In the genomic region with DNA sequence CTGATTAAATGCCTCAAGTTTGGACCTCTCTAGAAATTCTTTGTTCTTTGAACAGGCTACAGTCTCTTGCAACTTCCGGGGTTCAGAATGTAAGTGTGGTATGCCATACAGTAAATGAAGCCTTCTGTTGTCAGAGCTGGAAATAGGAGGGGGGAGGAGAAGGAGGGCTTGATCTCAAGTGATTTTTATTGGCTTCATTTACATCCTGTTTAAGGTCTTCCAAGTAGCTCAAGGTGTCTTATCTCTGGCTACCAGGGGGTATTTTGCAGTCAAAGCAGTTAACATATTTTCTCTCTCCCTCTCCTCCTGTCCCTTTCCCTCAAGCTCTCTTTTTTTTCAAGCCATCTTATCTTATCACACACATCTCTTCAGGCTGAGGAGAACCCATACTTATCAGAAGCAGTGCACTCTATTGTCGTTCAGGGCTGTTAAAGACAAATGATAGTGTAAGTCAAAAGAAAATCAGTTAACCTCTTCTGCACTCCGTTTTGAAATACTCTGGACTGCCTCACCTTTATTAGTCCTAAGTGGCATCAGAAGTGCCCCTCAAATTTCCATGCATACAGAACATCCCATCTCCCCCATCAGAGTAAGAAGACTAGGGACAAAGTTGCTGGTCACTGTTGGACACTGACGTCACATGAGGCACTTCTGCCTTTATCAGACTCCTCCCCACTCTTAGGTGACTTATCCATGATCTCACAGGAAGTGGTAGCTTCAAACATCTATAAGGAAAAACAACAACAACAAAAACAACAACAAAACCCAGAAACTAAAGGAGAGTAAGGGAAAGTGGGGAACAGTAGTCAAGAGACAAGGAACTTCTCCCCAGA, we compare ENCODE assay signal across 18 cellular contexts.
DNase-seq lines count a peak whose midpoint lies in the region; ATAC-seq and TF ChIP-seq lines count a peak whose summit lies in the region.
"Had no signal": no experiment of that assay in that cellular context is flagged by ENCODE, and none has a peak within 500 bp of the region (broad histone marks: within the 10 kb centered on the region; RNA-seq: fewer than 3 reads in every experiment).

No MANE protein-coding gene starts in this region.

- no peak for DNase-seq in activated naive CD8-positive, alpha-beta T cell treated with anti-CD3 and anti-CD28 coated beads, Interleukin-2, amount 10 ng/mL, durations not matched to agents 7 days and 5 days
- DNase-seq in activated naive CD8-positive, alpha-beta T cell treated with anti-CD3 and anti-CD28 coated beads for 36 hours, result no peak
- DNase-seq in central memory CD8-positive, alpha-beta T cell (ENCODE audit: low spot score in 2 of 2), result no peak
- DNase-seq in uterus (no peak), prostate gland (ENCODE audit: low spot score) (no peak)
- DNase-seq in activated CD8-positive, alpha-beta T cell treated with anti-CD3 and anti-CD28 coated beads, Interleukin-2, amount 10 ng/mL, durations not matched to agents 7 days and 5 days, result no peak
- DNase-seq: cerebellar nuclear complex; H7; MG63; NCI-H1930; NCI-H524 treated with DMSO at 0.1 percent for 48 hours; stimulated activated CD4-positive, alpha-beta T cell treated with anti-CD3 and anti-CD28 coated beads, Interleukin-15, amount 100 ng/mL, for 24 hours; stimulated activated naive CD4-positive, alpha-beta T cell treated with Interleukin-2 at 50 U/mL for 16 hours had no signal

- intact Hi-C loops in uterus (cut with DNase I; ENCODE audit: low total_unique reads) (loop anchor here (10.0 kb wide), 2 partner anchors 45 to 105 kb away; no protein-coding TSS in a partner anchor), prostate gland (cut with DNase I) (no loop called here)

- CTCF ChIA-PET in activated CD8-positive, alpha-beta T cell treated with anti-CD3 and anti-CD28 coated beads, Interleukin-2, amount 10 ng/mL, durations not matched to agents 7 days and 5 days (lab: Charles Lee), result no interaction called here

- no peaks in the 10 kb centered on the region for H3K4me1 Mint-ChIP-seq in activated naive CD8-positive, alpha-beta T cell treated with anti-CD3 and anti-CD28 coated beads, Interleukin-2, amount 10 ng/mL, durations not matched to agents 7 days and 5 days
- H3K4me1 Mint-ChIP-seq in activated naive CD8-positive, alpha-beta T cell treated with anti-CD3 and anti-CD28 coated beads for 36 hours, result no peaks in the 10 kb centered on the region
- H3K4me1 Mint-ChIP-seq in central memory CD8-positive, alpha-beta T cell, result no peaks in the 10 kb centered on the region
- no peaks in the 10 kb centered on the region for H3K4me1 Mint-ChIP-seq in activated CD8-positive, alpha-beta T cell treated with anti-CD3 and anti-CD28 coated beads, Interleukin-2, amount 10 ng/mL, durations not matched to agents 7 days and 5 days (ENCODE audit: low read depth)
- H3K4me1 Mint-ChIP-seq: CD4-positive, CD25-positive, alpha-beta regulatory T cell had no signal

- H3K9me2 ChIP-seq in Loucy (replicated peaks; ENCODE audit: low read depth, low read length), result no peaks in the 10 kb centered on the region

- POLR2A ChIA-PET in activated naive CD8-positive, alpha-beta T cell treated with anti-CD3 and anti-CD28 coated beads, Interleukin-2, amount 10 ng/mL, durations not matched to agents 7 days and 5 days (lab: Charles Lee), result no interaction called here
- POLR2A ChIA-PET in activated CD8-positive, alpha-beta T cell treated with anti-CD3 and anti-CD28 coated beads, Interleukin-2, amount 10 ng/mL, durations not matched to agents 7 days and 5 days (lab: Charles Lee), result no interaction called here

- no peaks in the 10 kb centered on the region for H3K27me3 Mint-ChIP-seq in activated naive CD8-positive, alpha-beta T cell treated with anti-CD3 and anti-CD28 coated beads, Interleukin-2, amount 10 ng/mL, durations not matched to agents 7 days and 5 days
- H3K27me3 Mint-ChIP-seq in activated naive CD8-positive, alpha-beta T cell treated with anti-CD3 and anti-CD28 coated beads for 36 hours, result no peaks in the 10 kb centered on the region
- peaks cover 7% of the 10 kb centered on the region for H3K27me3 Mint-ChIP-seq in central memory CD8-positive, alpha-beta T cell
- H3K27me3 Mint-ChIP-seq in activated CD8-positive, alpha-beta T cell treated with anti-CD3 and anti-CD28 coated beads, Interleukin-2, amount 10 ng/mL, durations not matched to agents 7 days and 5 days (ENCODE audit: low read depth), result no peaks in the 10 kb centered on the region
- H3K27me3 Mint-ChIP-seq: CD4-positive, CD25-positive, alpha-beta regulatory T cell had no signal

- H3K9ac ChIP-seq in Loucy (ENCODE audit: low read depth, low read length, poor library complexity, severe bottlenecking), result peak overlapping the region; percentile 88

- peak overlapping the region; percentile 64 for H3K27ac ChIP-seq in mesodermal cell (ENCODE audit: low read depth, low read length, severe bottlenecking)
- peak overlapping the region in 1 of 2 donors; percentile 15 for H3K27ac ChIP-seq in uterus
- H3K27ac ChIP-seq in prostate gland, result no peak overlapping the region

- H3K36me3 Mint-ChIP-seq in activated naive CD8-positive, alpha-beta T cell treated with anti-CD3 and anti-CD28 coated beads, Interleukin-2, amount 10 ng/mL, durations not matched to agents 7 days and 5 days, result no peaks in the 10 kb centered on the region
- H3K36me3 Mint-ChIP-seq in activated naive CD8-positive, alpha-beta T cell treated with anti-CD3 and anti-CD28 coated beads for 36 hours, result no peaks in the 10 kb centered on the region
- H3K36me3 Mint-ChIP-seq in central memory CD8-positive, alpha-beta T cell (ENCODE audit: insufficient read depth), result no peaks in the 10 kb centered on the region
- H3K36me3 Mint-ChIP-seq in activated CD8-positive, alpha-beta T cell treated with anti-CD3 and anti-CD28 coated beads, Interleukin-2, amount 10 ng/mL, durations not matched to agents 7 days and 5 days (ENCODE audit: low read depth), result no peaks in the 10 kb centered on the region
- H3K36me3 Mint-ChIP-seq: CD4-positive, CD25-positive, alpha-beta regulatory T cell had no signal

- H3K27ac Mint-ChIP-seq in activated naive CD8-positive, alpha-beta T cell treated with anti-CD3 and anti-CD28 coated beads, Interleukin-2, amount 10 ng/mL, durations not matched to agents 7 days and 5 days, result no peak overlapping the region
- H3K27ac Mint-ChIP-seq in activated naive CD8-positive, alpha-beta T cell treated with anti-CD3 and anti-CD28 coated beads for 36 hours, result no peak overlapping the region
- no peak overlapping the region for H3K27ac Mint-ChIP-seq in central memory CD8-positive, alpha-beta T cell (ENCODE audit: low read depth)
- H3K27ac Mint-ChIP-seq in activated CD8-positive, alpha-beta T cell treated with anti-CD3 and anti-CD28 coated beads, Interleukin-2, amount 10 ng/mL, durations not matched to agents 7 days and 5 days, result no peak overlapping the region
- H3K27ac Mint-ChIP-seq: activated T-helper 1 cell treated with anti-CD3 and anti-CD28 coated beads, Interleukin-12 subunit alpha, Interleukin-12 subunit beta, Interleukin-2, Interleukin-4 antibody, amounts not matched to agents 30 ng/mL and 10 ng/mL and 1 ng/mL, durations not matched to agents 14 hours and 24 hours and 36 hours; CD4-positive, CD25-positive, alpha-beta regulatory T cell had no signal

- peak; percentile 22 for ATAC-seq in activated naive CD8-positive, alpha-beta T cell treated with anti-CD3 and anti-CD28 coated beads, Interleukin-2, amount 10 ng/mL, durations not matched to agents 7 days and 5 days (ENCODE audit: low read depth)
- ATAC-seq in central memory CD8-positive, alpha-beta T cell (replicated peaks; ENCODE audit: extremely low read depth, poor library complexity, severe bottlenecking), result peak; percentile 38
- ATAC-seq in activated CD8-positive, alpha-beta T cell treated with anti-CD3 and anti-CD28 coated beads, Interleukin-2, amount 10 ng/mL, durations not matched to agents 7 days and 5 days, result no peak

- H4K20me1 ChIP-seq in Loucy (ENCODE audit: insufficient read depth, low read length, poor library complexity, severe bottlenecking), result no peaks in the 10 kb centered on the region

- no peaks in the 10 kb centered on the region for H3K36me3 ChIP-seq in Loucy (ENCODE audit: insufficient read depth, low read length)
- H3K36me3 ChIP-seq in mesodermal cell (ENCODE audit: control insufficient read depth, insufficient read depth, low read length), result no peaks in the 10 kb centered on the region
- no peaks in the 10 kb centered on the region for H3K36me3 ChIP-seq in uterus
- no peaks in the 10 kb centered on the region for H3K36me3 ChIP-seq in prostate gland
- H3K36me3 ChIP-seq: MG63 had no signal

- WGBS in mesodermal cell (ENCODE audit: insufficient coverage in 2 of 2), 2 experiments, result 41 to 100% methylated on average over 1 to 2 of the region's 4 CpGs
- 57% methylated on average over 4 of the region's 4 CpGs for WGBS in prostate gland

- H3K4me3 ChIP-seq in Loucy (ENCODE audit: low read length, poor library complexity, severe bottlenecking) (peak overlapping the region; percentile 63), mesodermal cell (ENCODE audit: extremely low read depth, insufficient read depth, low read length, poor library complexity, severe bottlenecking) (no peak overlapping the region), uterus (no peak overlapping the region), prostate gland (no peak overlapping the region)
- H3K4me3 ChIP-seq: MG63 had no signal

- H3K9me3 Mint-ChIP-seq in activated naive CD8-positive, alpha-beta T cell treated with anti-CD3 and anti-CD28 coated beads, Interleukin-2, amount 10 ng/mL, durations not matched to agents 7 days and 5 days, result no peaks in the 10 kb centered on the region
- H3K9me3 Mint-ChIP-seq in activated naive CD8-positive, alpha-beta T cell treated with anti-CD3 and anti-CD28 coated beads for 36 hours, result no peaks in the 10 kb centered on the region
- H3K9me3 Mint-ChIP-seq in central memory CD8-positive, alpha-beta T cell, result no peaks in the 10 kb centered on the region
- no peaks in the 10 kb centered on the region for H3K9me3 Mint-ChIP-seq in activated CD8-positive, alpha-beta T cell treated with anti-CD3 and anti-CD28 coated beads, Interleukin-2, amount 10 ng/mL, durations not matched to agents 7 days and 5 days (ENCODE audit: insufficient read depth)
- H3K9me3 Mint-ChIP-seq: activated T-helper 1 cell treated with anti-CD3 and anti-CD28 coated beads, Interleukin-12 subunit alpha, Interleukin-12 subunit beta, Interleukin-2, Interleukin-4 antibody, amounts not matched to agents 30 ng/mL and 10 ng/mL and 1 ng/mL, durations not matched to agents 14 hours and 24 hours and 36 hours; neural crest cell had no signal

- peak overlapping the region; percentile 80 for H3K4me2 ChIP-seq in Loucy (ENCODE audit: low read depth, low read length, poor library complexity, severe bottlenecking)

- no peak overlapping the region for H3K4me3 Mint-ChIP-seq in activated naive CD8-positive, alpha-beta T cell treated with anti-CD3 and anti-CD28 coated beads, Interleukin-2, amount 10 ng/mL, durations not matched to agents 7 days and 5 days
- H3K4me3 Mint-ChIP-seq in activated naive CD8-positive, alpha-beta T cell treated with anti-CD3 and anti-CD28 coated beads for 36 hours, result no peak overlapping the region
- no peak overlapping the region for H3K4me3 Mint-ChIP-seq in central memory CD8-positive, alpha-beta T cell
- no peak overlapping the region for H3K4me3 Mint-ChIP-seq in activated CD8-positive, alpha-beta T cell treated with anti-CD3 and anti-CD28 coated beads, Interleukin-2, amount 10 ng/mL, durations not matched to agents 7 days and 5 days
- H3K4me3 Mint-ChIP-seq: activated T-helper 1 cell treated with anti-CD3 and anti-CD28 coated beads, Interleukin-12 subunit alpha, Interleukin-12 subunit beta, Interleukin-2, Interleukin-4 antibody, amounts not matched to agents 30 ng/mL and 10 ng/mL and 1 ng/mL, durations not matched to agents 14 hours and 24 hours and 36 hours; CD4-positive, CD25-positive, alpha-beta regulatory T cell; neural crest cell had no signal

- peaks cover 22% of the 10 kb centered on the region for H3F3A ChIP-seq in Loucy (ENCODE audit: low read depth)

- TF ChIP-seq CTCF in Loucy (conservative IDR thresholded peaks at IDR 0.05; ENCODE audit: low read length) (no peak), uterus (IDR thresholded peaks at IDR 0.05) (no peak), prostate gland (IDR thresholded peaks at IDR 0.05) (no peak)

- no peak overlapping the region for H2AFZ ChIP-seq in Loucy (ENCODE audit: low read length)

- TF ChIP-seq POLR2A in uterus (IDR thresholded peaks at IDR 0.05) (no peak), prostate gland (IDR thresholded peaks at IDR 0.05) (no peak)

- H3K27me3 ChIP-seq in Loucy (ENCODE audit: insufficient read depth, low read length, poor library complexity, severe bottlenecking) (no peaks in the 10 kb centered on the region), uterus (no peaks in the 10 kb centered on the region), prostate gland (replicated peaks; ENCODE audit: insufficient read depth) (no peaks in the 10 kb centered on the region)
- H3K27me3 ChIP-seq: MG63 had no signal

- H3K9me3 ChIP-seq in Loucy (ENCODE audit: insufficient read depth, low read depth, low read length) (no peaks in the 10 kb centered on the region), mesodermal cell (ENCODE audit: control insufficient read depth, low read length) (no peaks in the 10 kb centered on the region), uterus (no peaks in the 10 kb centered on the region), prostate gland (no peaks in the 10 kb centered on the region)
- H3K9me3 ChIP-seq: MG63 had no signal

- H3K4me1 ChIP-seq in Loucy (ENCODE audit: insufficient read depth, low read length, poor library complexity, severe bottlenecking) (peaks cover 93% of the 10 kb centered on the region), mesodermal cell (ENCODE audit: control insufficient read depth, insufficient read depth, low read length, poor library complexity, severe bottlenecking) (peaks cover 40% of the 10 kb centered on the region), uterus (no peaks in the 10 kb centered on the region), prostate gland (replicated peaks) (no peaks in the 10 kb centered on the region)

- peaks cover 54% of the 10 kb centered on the region for H3K79me2 ChIP-seq in Loucy (ENCODE audit: insufficient read depth, low read length)
